Comparison of ENCODE assay signal across 27 cellular contexts in genomic region chr11:132999519-132999918, GRCh38.
"Had no signal": no experiment of that assay in that cellular context is flagged by ENCODE, and none has a peak within 500 bp of the region (broad histone marks: within the 10 kb centered on the region; RNA-seq: fewer than 3 reads in every experiment).

No MANE protein-coding gene starts in this region.

- H3K27ac Mint-ChIP-seq: activated CD4-positive, alpha-beta T cell treated with anti-CD3 and anti-CD28 coated beads, Interleukin-2, amount 10 ng/mL, durations not matched to agents 7 days and 5 days; activated CD8-positive, alpha-beta T cell treated with anti-CD3 and anti-CD28 coated beads, Interleukin-2, amount 10 ng/mL, durations not matched to agents 7 days and 5 days; activated naive CD4-positive, alpha-beta T cell treated with anti-CD3 and anti-CD28 coated beads for 36 hours; activated T-cell treated with anti-CD3 and anti-CD28 coated beads, Interleukin-2, amount 50 U/mL, for 24 hours; activated T-helper 2 cell treated with anti-CD3 and anti-CD28 coated beads, Interferon-gamma antibody, Interleukin-2, Interleukin-4, amounts not matched to agents 10 μg/mL and 5 μg/mL and 100 μg/mL, durations not matched to agents 14 hours and 24 hours and 36 hours; endodermal cell; naive B cell had no signal

- DNase-seq: activated CD4-positive, alpha-beta T cell treated with anti-CD3 and anti-CD28 coated beads, Interleukin-2, amount 10 ng/mL, durations not matched to agents 7 days and 5 days; activated CD8-positive, alpha-beta T cell treated with anti-CD3 and anti-CD28 coated beads, Interleukin-2, amount 10 ng/mL, durations not matched to agents 7 days and 5 days; activated naive CD4-positive, alpha-beta T cell treated with anti-CD3 and anti-CD28 coated beads for 36 hours; activated T-cell treated with anti-CD3 and anti-CD28 coated beads, Interleukin-2, amount 50 U/mL, for 24 hours; anterior cingulate cortex; brain microvascular endothelial cell; central memory CD4-positive, alpha-beta T cell; dorsolateral prefrontal cortex; endodermal cell; foreskin fibroblast; glutamatergic neuron; hypothalamus; mesenchymal stem cell; mucosa of descending colon; naive B cell; ovary; psoas muscle; stimulated activated naive CD8-positive, alpha-beta T cell treated with anti-CD3 and anti-CD28 coated beads, Interleukin-15, Interleukin-2, amounts not matched to agents 100 U/mL and 50 U/mL, for 24 hours; substantia nigra; T1000 had no signal

- H3K4me3 Mint-ChIP-seq: activated CD4-positive, alpha-beta T cell treated with anti-CD3 and anti-CD28 coated beads, Interleukin-2, amount 10 ng/mL, durations not matched to agents 7 days and 5 days; activated CD8-positive, alpha-beta T cell treated with anti-CD3 and anti-CD28 coated beads, Interleukin-2, amount 10 ng/mL, durations not matched to agents 7 days and 5 days; activated naive CD4-positive, alpha-beta T cell treated with anti-CD3 and anti-CD28 coated beads for 36 hours; activated T-cell treated with anti-CD3 and anti-CD28 coated beads, Interleukin-2, amount 50 U/mL, for 24 hours; endodermal cell; naive B cell had no signal

- H3K27ac ChIP-seq: brain microvascular endothelial cell, dorsolateral prefrontal cortex, epithelial cell of prostate, ovary, psoas muscle, tibial nerve had no signal

- ATAC-seq: activated CD4-positive, CD25-positive, alpha-beta regulatory T cell treated with anti-CD3 and anti-CD28 coated beads, Interleukin-2, amount 50 U/mL, for 24 hours; activated CD8-positive, alpha-beta T cell treated with anti-CD3 and anti-CD28 coated beads, Interleukin-2, amount 10 ng/mL, durations not matched to agents 7 days and 5 days; mucosa of descending colon; psoas muscle; right cardiac atrium; stimulated activated naive CD8-positive, alpha-beta T cell treated with anti-CD3 and anti-CD28 coated beads, Interleukin-15, Interleukin-2, amounts not matched to agents 100 U/mL and 50 U/mL, for 24 hours had no signal

- H3K9me3 Mint-ChIP-seq: activated CD4-positive, alpha-beta T cell treated with anti-CD3 and anti-CD28 coated beads, Interleukin-2, amount 10 ng/mL, durations not matched to agents 7 days and 5 days had no signal

- H3K9me3 ChIP-seq: mucosa of descending colon, ovary, psoas muscle, tibial nerve had no signal

- FAIRE-seq: colon, urothelium cell line had no signal

- H3K4me1 ChIP-seq: psoas muscle, tibial nerve had no signal

- H3K4me3 ChIP-seq: dorsolateral prefrontal cortex, mucosa of descending colon, ovary, psoas muscle, tibial nerve had no signal

- H3K36me3 ChIP-seq: brain microvascular endothelial cell, ovary, tibial nerve had no signal

- H3K36me3 Mint-ChIP-seq: naive B cell had no signal

- H3K4me1 Mint-ChIP-seq: activated CD4-positive, alpha-beta T cell treated with anti-CD3 and anti-CD28 coated beads, Interleukin-2, amount 10 ng/mL, durations not matched to agents 7 days and 5 days; endodermal cell; naive B cell had no signal

- H3K27me3 ChIP-seq: ovary had no signal
